ENCODE assay signal across 19 cellular contexts in the genomic region with DNA sequence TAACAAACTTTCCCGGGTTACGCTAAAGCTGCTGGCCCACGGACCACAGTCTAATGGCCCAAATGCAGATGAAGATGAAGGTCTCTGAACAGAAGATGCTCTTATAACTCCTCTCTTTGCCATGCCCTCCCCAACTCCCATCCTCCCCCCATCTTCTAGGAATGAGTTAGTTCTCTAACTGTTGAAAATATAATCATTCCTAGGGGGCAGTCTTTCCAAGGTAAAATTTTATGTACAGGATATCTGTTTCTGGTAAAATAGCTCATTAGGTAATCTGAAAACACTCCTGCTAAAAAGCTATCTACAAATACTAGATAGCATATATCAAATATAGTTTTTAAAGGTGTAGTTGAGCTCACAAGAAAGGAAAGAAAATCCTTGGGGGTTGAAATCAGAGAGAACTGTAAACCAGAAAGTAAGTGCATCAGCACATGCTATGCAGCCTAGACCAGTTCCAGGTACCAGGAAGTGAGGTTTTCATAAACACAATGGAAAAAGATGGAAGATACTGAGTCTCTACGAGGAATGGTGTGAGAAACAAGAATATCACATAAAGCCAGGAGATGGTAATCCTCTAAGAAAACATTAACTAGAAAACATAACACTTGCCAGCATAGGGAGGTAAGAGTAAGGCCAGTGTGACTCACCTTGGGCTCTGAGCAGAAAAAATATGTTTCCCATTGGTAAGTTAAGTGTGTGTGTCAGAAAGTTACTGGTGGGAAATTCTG. TPM values are rescaled to one million over a fixed set of nuclear protein-coding genes. Genes with fewer than 3 reads are reported as not detected.
A peak's percentile ranks its signal among the peaks of the same experiment; 100 is the strongest.
DNase-seq lines count a peak whose midpoint lies in the region; ATAC-seq and TF ChIP-seq lines count a peak whose summit lies in the region.
"Had no signal": no experiment of that assay in that cellular context is flagged by ENCODE, and none has a peak within 500 bp of the region (broad histone marks: within the 10 kb centered on the region; RNA-seq: fewer than 3 reads in every experiment).

No MANE protein-coding gene starts in this region.

- peak; percentile 75 for ATAC-seq in foreskin keratinocyte
- ATAC-seq: activated CD8-positive, alpha-beta T cell treated with anti-CD3 and anti-CD28 coated beads, Interleukin-2, amount 10 ng/mL, durations not matched to agents 7 days and 5 days; natural killer cell had no signal

- H3K27ac ChIP-seq in foreskin keratinocyte: no peak overlapping the region
- H3K27ac ChIP-seq: left ventricle myocardium inferior, RWPE1, sigmoid colon had no signal

- peak; percentile 53 for DNase-seq in DMS53 (lab: John Stamatoyannopoulos, UW)
- DNase-seq in DMS53 treated with DMSO at 0.1 percent for 48 hours (lab: John Stamatoyannopoulos, UW; ENCODE audit: unreplicated experiment): no peak
- peak; percentile 23 for DNase-seq in amniotic stem cell (lab: John Stamatoyannopoulos, UW)
- DNase-seq in foreskin keratinocyte: peak in 1 of 2 donors; percentile 51
- DNase-seq in renal cortical epithelial cell (ENCODE audit: low read depth): peak; percentile 97
- DNase-seq in cortex of kidney (lab: John Stamatoyannopoulos, UW): no peak
- no peak for DNase-seq in posterior cingulate gyrus
- no peak for DNase-seq in stimulated activated CD4-positive, alpha-beta T cell treated with anti-CD3 and anti-CD28 coated beads, Interleukin-4, amount 100 ng/mL, for 4 hours
- DNase-seq: 8988T; activated CD8-positive, alpha-beta T cell treated with anti-CD3 and anti-CD28 coated beads, Interleukin-2, amount 10 ng/mL, durations not matched to agents 7 days and 5 days; head of caudate nucleus; Kasumi-1; left ventricle myocardium inferior; natural killer cell; NCI-H187 treated with DMSO at 0.1 percent for 48 hours; NCI-H69; sigmoid colon; stimulated activated naive CD4-positive, alpha-beta T cell treated with Interleukin-2 at 50 U/mL for 16 hours had no signal

- TF ChIP-seq CTCF in foreskin keratinocyte (conservative IDR thresholded peaks at IDR 0.05): peak; percentile 34

- H3K27me3 ChIP-seq in foreskin keratinocyte: no peaks in the 10 kb centered on the region
- H3K27me3 ChIP-seq: sigmoid colon had no signal

- intact Hi-C loops in posterior cingulate gyrus (cut with DNase I): no loop called here

- peaks cover 13% of the 10 kb centered on the region for H3K4me1 ChIP-seq in foreskin keratinocyte
- H3K4me1 ChIP-seq: left ventricle myocardium inferior, sigmoid colon had no signal

RNA-seq across cellular contexts. Expression of gene CMC2, which starts 38.1 kb away (rescaled TPM):
- total RNA-seq in foreskin keratinocyte: 59.6 and 73.0 TPM in 2 replicates
- 101 and 113 TPM in 2 replicates for polyA plus RNA-seq in foreskin keratinocyte
- 42.7 and 43.2 TPM in 2 replicates for total RNA-seq in renal cortical epithelial cell

RNA-seq across cellular contexts. Expression of gene CENPN, which starts 38.5 kb away (rescaled TPM):
- 44.8 and 49.2 TPM in 2 replicates for total RNA-seq in foreskin keratinocyte
- 22.1 and 30.7 TPM in 2 replicates for polyA plus RNA-seq in foreskin keratinocyte
- 8.1 and 28.5 TPM in 2 replicates for total RNA-seq in renal cortical epithelial cell

Comparison
In these comparisons a context has a peak if more than half of its experiments do, and no peak if none do; other contexts are left out.
1. DNase-seq: peak in DMS53 (single experiment), amniotic stem cell (single experiment) and renal cortical epithelial cell (single experiment); none in DMS53 treated with DMSO at 0.1 percent for 48 hours (single experiment), cortex of kidney (single experiment), posterior cingulate gyrus (0 of 10) and stimulated activated CD4-positive, alpha-beta T cell treated with anti-CD3 and anti-CD28 coated beads, Interleukin-4, amount 100 ng/mL, for 4 hours (0 of 2).